Comparison of ENCODE assay signal across 28 cellular contexts in genomic region chr20:53952528-53953096, GRCh38.
"Had no signal": no experiment of that assay in that cellular context is flagged by ENCODE, and none has a peak within 500 bp of the region (broad histone marks: within the 10 kb centered on the region; RNA-seq: fewer than 3 reads in every experiment).

No MANE protein-coding gene starts in this region.

- H3K27me3 ChIP-seq: left lung, pancreas, sigmoid colon, spleen, suprapubic skin, tibial artery, upper lobe of right lung had no signal

- H3K4me1 ChIP-seq: pancreas, prostate gland had no signal

- H3K4me3 ChIP-seq: left lung, lower lobe of right lung, pancreas, prostate gland, sigmoid colon, spleen, suprapubic skin, thoracic aorta, tibial artery, upper lobe of right lung had no signal

- FAIRE-seq: islet of Langerhans, kidney, pancreas, small intestine, urothelium cell line had no signal

- ATAC-seq: left colon; left lung; lower lobe of right lung; naive thymus-derived CD8-positive, alpha-beta T cell; pancreas; right cardiac atrium; stimulated activated effector memory CD8-positive, alpha-beta T cell treated with anti-CD3 and anti-CD28 coated beads, Interleukin-12 subunit alpha, Interleukin-12 subunit beta, amount 100 ng/mL, for 72 hours; upper lobe of right lung had no signal

- H3K36me3 ChIP-seq: left lung, lower lobe of right lung, pancreas, prostate gland, sigmoid colon, spleen, suprapubic skin, thoracic aorta, tibial artery, upper lobe of right lung had no signal

- DNase-seq: hypothalamus; immature natural killer cell; kidney; left colon; left lung; lower lobe of right lung; mammary epithelial cell; mesenchymal stem cell; naive thymus-derived CD8-positive, alpha-beta T cell; nucleus accumbens; pancreas; posterior cingulate gyrus; retina; right cardiac atrium; sigmoid colon; small intestine; spleen; stimulated activated CD4-positive, alpha-beta T cell treated with anti-CD3 and anti-CD28 coated beads, Interleukin-4, amount 100 ng/mL, for 24 hours; stimulated activated naive CD4-positive, alpha-beta T cell; tibial artery; trophoblast cell; upper lobe of right lung had no signal

- H3K9me3 ChIP-seq: pancreas, prostate gland, sigmoid colon, suprapubic skin, tibial artery, upper lobe of right lung had no signal

- H3K27ac ChIP-seq: left lung, lower lobe of right lung, pancreas, prostate gland, sigmoid colon, spleen, suprapubic skin, thoracic aorta, tibial artery, upper lobe of right lung had no signal
